Comparison of ENCODE assay signal across 8 cellular contexts in genomic region chr10:19788075-19788686, GRCh38. TPM values are rescaled to one million over a fixed set of nuclear protein-coding genes. Genes with fewer than 3 reads are reported as not detected.
DNase-seq lines count a peak whose midpoint lies in the region; ATAC-seq, FAIRE-seq and TF ChIP-seq lines count a peak whose summit lies in the region.

No MANE protein-coding gene starts in this region.

- FAIRE-seq in keratinocyte (lab: Jason Lieb, UNC) = peak; percentile 41

- H3K9me3 Mint-ChIP-seq in activated T-cell treated with anti-CD3 and anti-CD28 coated beads, Interleukin-2, amount 50 U/mL, for 24 hours = no peaks in the 10 kb centered on the region

- H3K9me3 ChIP-seq in MG63 (no peaks in the 10 kb centered on the region), adrenal gland (replicated peaks in 1 of 3) (no peaks in the 10 kb centered on the region), keratinocyte (ENCODE audit: control insufficient read depth, low read depth, low read length) (no peaks in the 10 kb centered on the region), upper lobe of left lung (no peaks in the 10 kb centered on the region)
- H3K9me3 ChIP-seq in effector memory CD4-positive, alpha-beta T cell (ENCODE audit: control insufficient read depth, low read length) = no peaks in the 10 kb centered on the region

- H3K4me1 ChIP-seq in adrenal gland (replicated peaks in 1 of 2) = peaks cover 0 to 6% of the 10 kb centered on the region in 2 donors
- peaks cover 13% of the 10 kb centered on the region for H3K4me1 ChIP-seq in keratinocyte (ENCODE audit: control insufficient read depth, extremely low read depth, insufficient read depth, low read length)
- no peaks in the 10 kb centered on the region for H3K4me1 ChIP-seq in upper lobe of left lung
- no peaks in the 10 kb centered on the region for H3K4me1 ChIP-seq in effector memory CD4-positive, alpha-beta T cell (ENCODE audit: control insufficient read depth, insufficient read depth, low read length, poor library complexity, severe bottlenecking)

- no peak for TF ChIP-seq EP300 in upper lobe of left lung (IDR thresholded peaks at IDR 0.05)

- no peak overlapping the region for H3K4me3 ChIP-seq in MG63
- H3K4me3 ChIP-seq in adrenal gland = no peak overlapping the region
- H3K4me3 ChIP-seq in keratinocyte (ENCODE audit: control insufficient read depth in 2 of 3, extremely low read depth in 1 of 3, insufficient read depth in 2 of 3, low read depth in 1 of 3, low read length in 3 of 3) = no peak overlapping the region
- H3K4me3 ChIP-seq in upper lobe of left lung = no peak overlapping the region
- H3K4me3 ChIP-seq in effector memory CD4-positive, alpha-beta T cell (ENCODE audit: insufficient read depth, low read depth, low read length, poor library complexity, severe bottlenecking) = no peak overlapping the region

- no peak overlapping the region for H3K27ac Mint-ChIP-seq in activated T-cell treated with anti-CD3 and anti-CD28 coated beads, Interleukin-2, amount 50 U/mL, for 24 hours

- no peaks in the 10 kb centered on the region for H3K9me1 ChIP-seq in keratinocyte (ENCODE audit: control insufficient read depth, extremely low read depth, insufficient read depth, low read length)

- peak; percentile 59 to 87 (median 76) for TF ChIP-seq CTCF in adrenal gland (IDR thresholded peaks at IDR 0.05)
- peak in 2 of 3 experiments; percentile 66 to 72 for TF ChIP-seq CTCF in keratinocyte (optimal IDR thresholded peaks at IDR 0.05 in 1 of 3, IDR thresholded peaks at IDR 0.05 in 1 of 3, conservative IDR thresholded peaks at IDR 0.05 in 1 of 3; ENCODE audit: extremely low read depth in 1 of 3, insufficient read depth in 2 of 3, low read length in 3 of 3)
- TF ChIP-seq CTCF in upper lobe of left lung (IDR thresholded peaks at IDR 0.05) = peak; percentile 29 to 72 (median 47)

- no peak for TF ChIP-seq POLR2A in adrenal gland (IDR thresholded peaks at IDR 0.05)
- TF ChIP-seq POLR2A in upper lobe of left lung (IDR thresholded peaks at IDR 0.05) = no peak

- DNase-seq in G401 (ENCODE audit: low spot score) (peak; percentile 6), MG63 (peak; percentile 1), adrenal gland (peak; percentile 17 to 73 (median 39)), keratinocyte (ENCODE audit: low read depth, low spot score) (peak; percentile 13), upper lobe of left lung (no peak)
- DNase-seq in effector memory CD4-positive, alpha-beta T cell = no peak
- no peak for DNase-seq in activated T-cell treated with anti-CD3 and anti-CD28 coated beads, Interleukin-2, amount 50 U/mL, for 24 hours

- intact Hi-C loops in adrenal gland (cut with DNase I) = loop anchor here in 1 of 2 donors (10.0 kb wide), 1 partner anchor 373 kb away; no protein-coding TSS in a partner anchor

- no peaks in the 10 kb centered on the region for H4K20me1 ChIP-seq in keratinocyte (ENCODE audit: control insufficient read depth, extremely low read depth, insufficient read depth, low read length)

- no peaks in the 10 kb centered on the region for H3K36me3 Mint-ChIP-seq in activated T-cell treated with anti-CD3 and anti-CD28 coated beads, Interleukin-2, amount 50 U/mL, for 24 hours (ENCODE audit: low read depth)

- ATAC-seq in GM21367 (IDR thresholded peaks at IDR 0.05; ENCODE audit: unreplicated experiment) = peak; percentile 64
- ATAC-seq in upper lobe of left lung (ENCODE audit: low FRiP score in 2 of 2) = peak in 1 of 2 donors; percentile 74

- no peaks in the 10 kb centered on the region for H3K79me2 ChIP-seq in keratinocyte (ENCODE audit: control insufficient read depth, insufficient read depth, low read length)

- H3K27me3 Mint-ChIP-seq in activated T-cell treated with anti-CD3 and anti-CD28 coated beads, Interleukin-2, amount 50 U/mL, for 24 hours = no peaks in the 10 kb centered on the region

- H3K4me3 Mint-ChIP-seq in activated T-cell treated with anti-CD3 and anti-CD28 coated beads, Interleukin-2, amount 50 U/mL, for 24 hours = no peak overlapping the region

- H3K27me3 ChIP-seq in MG63 (no peaks in the 10 kb centered on the region), adrenal gland (no peaks in the 10 kb centered on the region), keratinocyte (ENCODE audit: control insufficient read depth, extremely low read depth, insufficient read depth, low read length) (no peaks in the 10 kb centered on the region), upper lobe of left lung (no peaks in the 10 kb centered on the region)
- H3K27me3 ChIP-seq in effector memory CD4-positive, alpha-beta T cell (replicated peaks; ENCODE audit: control insufficient read depth, insufficient read depth, low read length, poor library complexity, severe bottlenecking) = no peaks in the 10 kb centered on the region

- no peaks in the 10 kb centered on the region for H3K4me1 Mint-ChIP-seq in activated T-cell treated with anti-CD3 and anti-CD28 coated beads, Interleukin-2, amount 50 U/mL, for 24 hours (ENCODE audit: low read depth)

- WGBS in adrenal gland, 4 donors = 9 to 31% (median 26%) methylated on average over 3 of the region's 3 CpGs
- WGBS in upper lobe of left lung, 2 donors = 27 to 34% methylated on average over 3 of the region's 3 CpGs

- no peak overlapping the region for H2AFZ ChIP-seq in keratinocyte (ENCODE audit: control insufficient read depth, low read length)

- dilution Hi-C loops in keratinocyte (cut with MboI; ENCODE audit: extremely low pct_ligation_motif_present, low sequenced_read_pairs) = no loop called here

- in situ Hi-C loops in G401 (cut with HindIII; ENCODE audit: low sequenced_read_pairs) = no loop called here

- H3K9ac ChIP-seq in keratinocyte (ENCODE audit: control insufficient read depth, extremely low read depth, insufficient read depth, low read length) = no peak overlapping the region

- no peak overlapping the region for H3K4me2 ChIP-seq in keratinocyte (ENCODE audit: control insufficient read depth, extremely low read depth, insufficient read depth, low read depth, low read length)

- H3K36me3 ChIP-seq in MG63 = no peaks in the 10 kb centered on the region
- no peaks in the 10 kb centered on the region for H3K36me3 ChIP-seq in adrenal gland (replicated peaks in 1 of 2)
- H3K36me3 ChIP-seq in keratinocyte (ENCODE audit: control insufficient read depth in 2 of 2, extremely low read depth in 1 of 2, insufficient read depth in 2 of 2, low read length in 2 of 2) = no peaks in the 10 kb centered on the region
- H3K36me3 ChIP-seq in upper lobe of left lung = no peaks in the 10 kb centered on the region
- H3K36me3 ChIP-seq in effector memory CD4-positive, alpha-beta T cell (ENCODE audit: control insufficient read depth, insufficient read depth, low read length) = no peaks in the 10 kb centered on the region

- H3K27ac ChIP-seq in adrenal gland (no peak overlapping the region), keratinocyte (ENCODE audit: control insufficient read depth, insufficient read depth, low read length) (no peak overlapping the region), upper lobe of left lung (no peak overlapping the region)
- no peak overlapping the region for H3K27ac ChIP-seq in effector memory CD4-positive, alpha-beta T cell (ENCODE audit: insufficient read depth, low read length, poor library complexity, severe bottlenecking)

RNA-seq across cellular contexts. Expression of gene PLXDC2, which starts 28.1 kb away (rescaled TPM):
- total RNA-seq in G401 (2014; rRNA removed; shearing (Covaris generic)) = not detected in 2 replicates
- total RNA-seq in MG63 (2014; rRNA removed; shearing (Covaris generic); ENCODE audit: low replicate concordance) = under 0.01 TPM in 1 of 2 replicates, not detected in the other
- total RNA-seq in adrenal gland (100 to 1,000 TPM in 4 of 8 donors, 10 to 100 TPM in 4; 31.7 to 127 (median 96.1) TPM), upper lobe of left lung (100 to 1,000 TPM in 1 of 6 donors, 10 to 100 TPM in 5; 39.0 to 129 (median 68.0) TPM)
- polyA plus RNA-seq in adrenal gland (10 to 100 TPM; 12.1 to 20.3 (median 19.6) TPM), keratinocyte (12.0 to 18.6 TPM (median 12.9 TPM) in 3 replicates)
- polyA plus RNA-seq in keratinocyte (2011; ENCODE audit: low read depth) = 64.6 TPM
- polyA plus RNA-seq in keratinocyte (2011; cell fraction: cytosol; rRNA removed) = 5.9 and 11.5 TPM in 2 replicates
- 31.2 and 35.2 TPM in 2 replicates for polyA plus RNA-seq in keratinocyte (2011; cell fraction: nucleus; rRNA removed)
- 7.5 and 36.7 TPM in 2 replicates for polyA plus RNA-seq in keratinocyte (2012; ENCODE audit: low replicate concordance)
- 10.8 to 29.8 TPM (median 24.5 TPM) in 3 replicates for polyA minus RNA-seq in keratinocyte
- polyA minus RNA-seq in keratinocyte (2011; cell fraction: cytosol; rRNA and poly(A)+ RNA removed) = 7.3 TPM
- polyA minus RNA-seq in keratinocyte (2011; cell fraction: nucleus; rRNA and poly(A)+ RNA removed) = 27.0 and 61.5 TPM in 2 replicates

Comparison
In these comparisons a context has a peak if more than half of its experiments do, and no peak if none do; other contexts are left out.
1. DNase-seq: peak in G401 (single experiment), MG63 (single experiment), adrenal gland (7 of 7) and keratinocyte (single experiment); none in upper lobe of left lung (0 of 2), effector memory CD4-positive, alpha-beta T cell (0 of 3) and activated T-cell treated with anti-CD3 and anti-CD28 coated beads, Interleukin-2, amount 50 U/mL, for 24 hours (single experiment).
2. RNA of gene PLXDC2, which starts 28.1 kb away (total RNA-seq): 31.7 to 127 TPM in adrenal gland and 39.0 to 129 TPM in upper lobe of left lung; not detected in G401 and under 0.01 TPM in MG63; every median in the first group is over 10 times any median in the second.
3. Peak in every context shown above with its lines, with median percentiles within 50 percentile points of each other: CTCF ChIP-seq.